Comparison of ENCODE assay signal across 31 cellular contexts in the genomic region with DNA sequence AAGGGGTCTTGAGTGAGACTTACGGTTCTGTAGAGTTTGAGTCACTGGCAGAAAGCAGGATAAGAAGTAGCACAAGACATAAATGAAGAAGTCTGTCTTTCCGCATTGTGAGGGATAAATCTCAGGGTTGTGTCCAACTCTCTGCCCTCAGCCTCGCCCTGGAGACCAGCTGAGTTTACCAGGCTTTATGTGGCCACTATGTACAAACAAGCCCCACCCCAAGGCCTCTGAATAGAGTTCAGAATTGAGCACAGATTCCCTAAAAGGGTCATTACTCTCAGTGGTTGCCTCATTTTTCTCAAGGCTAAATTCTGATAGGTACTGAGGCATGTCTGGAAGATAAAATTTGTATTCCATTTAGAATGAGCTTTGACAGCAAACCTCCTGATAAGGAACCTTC. TPM values are rescaled to one million over a fixed set of nuclear protein-coding genes. Genes with fewer than 3 reads are reported as not detected.
A peak's percentile ranks its signal among the peaks of the same experiment; 100 is the strongest.
DNase-seq lines count a peak whose midpoint lies in the region; ATAC-seq, FAIRE-seq and TF ChIP-seq lines count a peak whose summit lies in the region.
"Had no signal": no experiment of that assay in that cellular context is flagged by ENCODE, and none has a peak within 500 bp of the region (broad histone marks: within the 10 kb centered on the region; RNA-seq: fewer than 3 reads in every experiment).

A gene (minus strand): TSS at position 160 of the 400 bp plus-strand sequence. CDS start 54 bp downstream, at position 106.

- H3K4me1 Mint-ChIP-seq in CD8-positive, alpha-beta T cell (ENCODE audit: low read depth), result no peaks in the 10 kb centered on the region
- H3K4me1 Mint-ChIP-seq in neural crest cell (no peaks in the 10 kb centered on the region), Calu3 (ENCODE audit: low read depth, unreplicated experiment) (no peaks in the 10 kb centered on the region)
- H3K4me1 Mint-ChIP-seq: CD14-positive monocyte; CD4-positive, CD25-positive, alpha-beta regulatory T cell had no signal

- no peak within 1 kb of the TSS for H2BK15ac ChIP-seq in H1 (ENCODE audit: low read length)

- H3K27ac Mint-ChIP-seq in CD8-positive, alpha-beta T cell, result peak within 1 kb of the TSS; percentile 24
- H3K27ac Mint-ChIP-seq in neural crest cell (ENCODE audit: unreplicated experiment), result peak within 1 kb of the TSS; percentile 24
- no peak within 1 kb of the TSS for H3K27ac Mint-ChIP-seq in Calu3 (ENCODE audit: unreplicated experiment)
- H3K27ac Mint-ChIP-seq: CD4-positive, CD25-positive, alpha-beta regulatory T cell had no signal

- H3K36me3 Mint-ChIP-seq in CD8-positive, alpha-beta T cell, result peaks cover 2% of the 10 kb centered on the region
- no peaks in the 10 kb centered on the region for H3K36me3 Mint-ChIP-seq in neural crest cell (ENCODE audit: low read depth)
- no peaks in the 10 kb centered on the region for H3K36me3 Mint-ChIP-seq in Calu3 (ENCODE audit: insufficient read depth, unreplicated experiment)
- H3K36me3 Mint-ChIP-seq: CD14-positive monocyte; CD4-positive, CD25-positive, alpha-beta regulatory T cell had no signal

- no peak for TF ChIP-seq CTCF in liver (IDR thresholded peaks at IDR 0.05; ENCODE audit: low read depth, low read length, missing input control)
- no peak for TF ChIP-seq CTCF in HepG2 (CRISPR knock-in tag; IDR thresholded peaks at IDR 0.05)
- no peak for TF ChIP-seq CTCF in CD8-positive, alpha-beta T cell (IDR thresholded peaks at IDR 0.05)
- no peak for TF ChIP-seq CTCF in H1 (IDR thresholded peaks at IDR 0.05; ENCODE audit: control extremely low read depth in 1 of 3, insufficient read depth in 1 of 3, low read depth in 1 of 3, low read length in 3 of 3)
- no peak for TF ChIP-seq CTCF in neural crest cell (conservative IDR thresholded peaks at IDR 0.05)
- no peak for TF ChIP-seq CTCF in Calu3 (IDR thresholded peaks at IDR 0.05; ENCODE audit: unreplicated experiment)

- no peak for TF ChIP-seq POLR2A in HepG2 (IDR thresholded peaks at IDR 0.05; ENCODE audit: insufficient read depth in 1 of 2, low read depth in 2 of 2, low read length in 2 of 2)
- TF ChIP-seq POLR2A in H1 (IDR thresholded peaks at IDR 0.05; ENCODE audit: control extremely low read depth in 1 of 2, low read depth in 2 of 2, low read length in 2 of 2), result no peak
- TF ChIP-seq POLR2A in H54 (IDR thresholded peaks at IDR 0.05; ENCODE audit: low read depth, low read length), result no peak

- no peak within 1 kb of the TSS for H4K8ac ChIP-seq in H1 (ENCODE audit: extremely low read depth, insufficient read depth, low read length)

- H2BK12ac ChIP-seq in H1 (ENCODE audit: low read depth, low read length), result no peak within 1 kb of the TSS

- H3K36me3 ChIP-seq in liver (ENCODE audit: control insufficient read depth in 4 of 4, insufficient read depth in 3 of 4, low read depth in 1 of 4, low read length in 3 of 4) (peaks cover 0 to 2% (median 0%) of the 10 kb centered on the region in 4 donors), HepG2 (replicated peaks in 1 of 2; ENCODE audit: control insufficient read depth in 1 of 2, insufficient read depth in 2 of 2, low read length in 2 of 2) (no peaks in the 10 kb centered on the region), H1 (ENCODE audit: control insufficient read depth in 2 of 4, insufficient read depth in 4 of 4, low read length in 3 of 4) (no peaks in the 10 kb centered on the region)
- no peaks in the 10 kb centered on the region for H3K36me3 ChIP-seq in CD8-positive, alpha-beta T cell (ENCODE audit: insufficient read depth, low read length)
- H3K36me3 ChIP-seq: BE2C, BLaER1 had no signal

- no peak within 1 kb of the TSS for H3K4me2 ChIP-seq in HepG2 (ENCODE audit: low read depth, low read length)
- no peak within 1 kb of the TSS for H3K4me2 ChIP-seq in H1 (ENCODE audit: insufficient read depth in 1 of 2, low read depth in 2 of 2, low read length in 2 of 2)
- H3K4me2 ChIP-seq: BLaER1 had no signal

- WGBS in liver, result 95% methylated on average over 3 of the region's 3 CpGs
- WGBS in HepG2 (ENCODE audit: low lambda C conversion rate), result 53% methylated on average over 2 of the region's 3 CpGs
- WGBS in H1 (ENCODE audit: extremely low coverage in 1 of 2, insufficient coverage in 1 of 2, insufficient read length in 1 of 2, insufficient replicate concordance in 2 of 2, low coverage in 1 of 2, low lambda C conversion rate in 2 of 2, missing lambda C conversion rate in 1 of 2), 2 experiments, result 91% methylated on average over 3 of the region's 3 CpGs; no CpG with 5 or more reads in 1 of the 2 experiments

- H2AFZ ChIP-seq in HepG2 (ENCODE audit: low read length) (no peak within 1 kb of the TSS), H1 (ENCODE audit: low read length) (no peak within 1 kb of the TSS)

- no peak within 1 kb of the TSS for H3K14ac ChIP-seq in H1 (ENCODE audit: insufficient read length)

- no peak for TF ChIP-seq EP300 in HepG2 (IDR thresholded peaks at IDR 0.05; ENCODE audit: low read depth in 2 of 2, low read length in 2 of 2)
- TF ChIP-seq EP300 in HepG2 (CRISPR knock-in tag; IDR thresholded peaks at IDR 0.05; ENCODE audit: borderline replicate concordance), result no peak
- no peak for TF ChIP-seq EP300 in H1 (IDR thresholded peaks at IDR 0.05; ENCODE audit: borderline replicate concordance in 1 of 2, low read depth in 2 of 2, low read length in 2 of 2)

- H3K9me3 ChIP-seq in liver (ENCODE audit: control insufficient read depth in 4 of 4, low read length in 3 of 4), result peaks cover 0 to 1% (median 0%) of the 10 kb centered on the region in 4 donors
- no peaks in the 10 kb centered on the region for H3K9me3 ChIP-seq in HepG2 (ENCODE audit: low read length)
- H3K9me3 ChIP-seq in CD8-positive, alpha-beta T cell (ENCODE audit: low read length), result no peaks in the 10 kb centered on the region
- H3K9me3 ChIP-seq in H1 (ENCODE audit: insufficient read depth in 2 of 2, low read depth in 1 of 2, low read length in 1 of 2), result no peaks in the 10 kb centered on the region
- H3K9me3 ChIP-seq: BE2C, BLaER1, Caco-2 had no signal

- no peaks in the 10 kb centered on the region for H3K27me3 ChIP-seq in liver (ENCODE audit: control insufficient read depth in 4 of 4, insufficient read depth in 4 of 4, low read length in 3 of 4)
- H3K27me3 ChIP-seq in HepG2 (ENCODE audit: control insufficient read depth in 1 of 2, insufficient read depth in 2 of 2, low read length in 2 of 2), result no peaks in the 10 kb centered on the region
- H3K27me3 ChIP-seq in CD8-positive, alpha-beta T cell (ENCODE audit: insufficient read depth, low read length), result no peaks in the 10 kb centered on the region
- H3K27me3 ChIP-seq in H1 (replicated peaks in 1 of 4; ENCODE audit: control insufficient read depth in 3 of 4, extremely low read depth in 1 of 4, insufficient read depth in 3 of 4, low read length in 3 of 4), result no peaks in the 10 kb centered on the region
- H3K27me3 ChIP-seq: BLaER1 had no signal

- no peaks in the 10 kb centered on the region for H3K79me1 ChIP-seq in H1 (ENCODE audit: low read depth, low read length)

- CTCF ChIA-PET in HepG2 (lab: Yijun Ruan, JAX; ENCODE audit: low intra/inter-chr PET ratio, low total read pairs) (no interaction called here), H1 (lab: Charles Lee; ENCODE audit: partially characterized antibody) (no interaction called here), Calu3 (lab: Charles Lee) (no interaction called here)
- CTCF ChIA-PET in CD8-positive, alpha-beta T cell (lab: Charles Lee), result no interaction called here

- H3K18ac ChIP-seq in H1 (ENCODE audit: extremely low read depth, low read length), result no peak within 1 kb of the TSS

- H3K79me2 ChIP-seq in HepG2 (ENCODE audit: insufficient read depth, low read length), result no peaks in the 10 kb centered on the region
- no peaks in the 10 kb centered on the region for H3K79me2 ChIP-seq in H1 (ENCODE audit: control insufficient read depth in 1 of 2, insufficient read depth in 2 of 2, low read length in 2 of 2)

- H3K23me2 ChIP-seq in H1 (ENCODE audit: low read depth, low read length), result no peaks in the 10 kb centered on the region

- DNase-seq in HepG2 (ENCODE audit: low spot score) (no peak), H1 (ENCODE audit: low read depth in 1 of 2, low spot score in 2 of 2) (no peak), neural crest cell (ENCODE audit: low read depth, low spot score) (no peak), H54 (ENCODE audit: insufficient read length, low spot score) (no peak), Calu3 (no peak)
- DNase-seq in CD8-positive, alpha-beta T cell, result no peak
- DNase-seq: 8988T; ACHN; BE2C; C1 segment of cervical spinal cord; Caco-2; CD4-positive, alpha-beta memory T cell; CD4-positive, CD25-positive, alpha-beta regulatory T cell; DMS 273 treated with DMSO at 0.1 percent for 48 hours; DMS153; DMS53; DMS79; DND-41; EL; GDM1 had no signal

- H3K9ac ChIP-seq in liver (ENCODE audit: low read depth in 1 of 2, low read length in 2 of 2) (peak within 1 kb of the TSS; percentile 48 to 85), HepG2 (ENCODE audit: insufficient read depth, low read depth, low read length) (no peak within 1 kb of the TSS), H1 (replicated peaks in 1 of 4; ENCODE audit: extremely low read depth in 1 of 4, low read depth in 3 of 4, low read length in 3 of 4) (no peak within 1 kb of the TSS)
- H3K9ac ChIP-seq: BLaER1 had no signal

- H3K4ac ChIP-seq in H1 (replicated peaks; ENCODE audit: insufficient read length, low read depth, low read length), result no peak within 1 kb of the TSS

- H3K23ac ChIP-seq in H1 (ENCODE audit: insufficient read length), result no peak within 1 kb of the TSS

- no peak for TF ChIP-seq RAD21 in liver (IDR thresholded peaks at IDR 0.05)
- no peak for TF ChIP-seq RAD21 in HepG2 (CRISPR knock-in tag; IDR thresholded peaks at IDR 0.05)
- no peak for TF ChIP-seq RAD21 in H1 (IDR thresholded peaks at IDR 0.05 in 1 of 2, conservative IDR thresholded peaks at IDR 0.05 in 1 of 2; ENCODE audit: low read depth in 2 of 2, low read length in 2 of 2)

- no peak within 1 kb of the TSS for H4K5ac ChIP-seq in H1 (ENCODE audit: insufficient read length, low read depth, low read length)

- 0 out of 2 replicates have a peak within 1 kb of the TSS, but pooled peaks have one; percentile 19 for H2BK20ac ChIP-seq in H1 (ENCODE audit: low read length)

- H4K91ac ChIP-seq in H1 (replicated peaks; ENCODE audit: insufficient read length, low read length), result no peak within 1 kb of the TSS

- ATAC-seq in HepG2, result no peak
- no peak for ATAC-seq in CD8-positive, alpha-beta T cell
- ATAC-seq: GM12878 had no signal

- H4K20me1 ChIP-seq in HepG2 (ENCODE audit: insufficient read depth, low read length) (no peaks in the 10 kb centered on the region), H1 (replicated peaks in 1 of 2; ENCODE audit: control insufficient read depth in 1 of 2, insufficient read depth in 2 of 2, low read length in 2 of 2) (no peaks in the 10 kb centered on the region)
- H4K20me1 ChIP-seq: BLaER1 had no signal

- H3K4me3 Mint-ChIP-seq in CD8-positive, alpha-beta T cell, result no peak within 1 kb of the TSS
- H3K4me3 Mint-ChIP-seq in neural crest cell, result no peak within 1 kb of the TSS
- H3K4me3 Mint-ChIP-seq in Calu3 (ENCODE audit: low read depth, unreplicated experiment), result no peak within 1 kb of the TSS
- H3K4me3 Mint-ChIP-seq: CD14-positive monocyte; CD4-positive, alpha-beta memory T cell; CD4-positive, CD25-positive, alpha-beta regulatory T cell had no signal

- peak within 1 kb of the TSS; percentile 56 to 77 for H3K27ac ChIP-seq in liver (ENCODE audit: low read depth in 1 of 2, low read length in 2 of 2)
- no peak within 1 kb of the TSS for H3K27ac ChIP-seq in HepG2 (ENCODE audit: extremely low read length, insufficient read depth, low read length)
- H3K27ac ChIP-seq in CD8-positive, alpha-beta T cell (ENCODE audit: low read depth, low read length), result no peak within 1 kb of the TSS
- H3K27ac ChIP-seq in H1 (ENCODE audit: low read depth, low read length), result no peak within 1 kb of the TSS
- H3K27ac ChIP-seq: BLaER1 had no signal

- no peak within 1 kb of the TSS for H2BK120ac ChIP-seq in H1 (replicated peaks; ENCODE audit: low read depth, low read length)

- no TSS peak for BruUV-seq in HepG2 (replicated peaks; lab: Mats Ljungman, UMichigan)
- BruUV-seq in Calu3 (replicated peaks; lab: Mats Ljungman, UMichigan), result no TSS peak

- H3K4me1 ChIP-seq in liver (ENCODE audit: control insufficient read depth in 4 of 4, insufficient read depth in 4 of 4, low read length in 3 of 4) (peaks cover 3 to 5% (median 4%) of the 10 kb centered on the region in 4 donors), HepG2 (ENCODE audit: insufficient read depth, low read length) (peaks cover 36% of the 10 kb centered on the region), H1 (replicated peaks in 1 of 4; ENCODE audit: control insufficient read depth in 3 of 4, insufficient read depth in 4 of 4, low read length in 3 of 4) (no peaks in the 10 kb centered on the region)
- H3K4me1 ChIP-seq in CD8-positive, alpha-beta T cell (ENCODE audit: insufficient read depth, low read length), result no peaks in the 10 kb centered on the region
- H3K4me1 ChIP-seq: BE2C, BLaER1, Caco-2 had no signal

- H2AK5ac ChIP-seq in H1 (ENCODE audit: low read depth, low read length), result no peak within 1 kb of the TSS

- H3K56ac ChIP-seq in H1 (replicated peaks; ENCODE audit: insufficient read length, low read depth, low read length), result no peak within 1 kb of the TSS

- POLR2A ChIA-PET in HepG2 (lab: Yijun Ruan, JAX) (no interaction called here), H1 (lab: Charles Lee; ENCODE audit: partially characterized antibody) (no interaction called here)
- POLR2A ChIA-PET in CD8-positive, alpha-beta T cell (lab: Charles Lee), result no interaction called here

- no peaks in the 10 kb centered on the region for H3K27me3 Mint-ChIP-seq in CD8-positive, alpha-beta T cell (ENCODE audit: low read depth)
- H3K27me3 Mint-ChIP-seq in neural crest cell (ENCODE audit: low read depth) (no peaks in the 10 kb centered on the region), Calu3 (ENCODE audit: unreplicated experiment) (peaks cover 8% of the 10 kb centered on the region)
- H3K27me3 Mint-ChIP-seq: CD4-positive, alpha-beta memory T cell; CD4-positive, CD25-positive, alpha-beta regulatory T cell had no signal

- H2BK5ac ChIP-seq in H1 (ENCODE audit: low read depth, low read length), result no peak within 1 kb of the TSS

- intact Hi-C loops in HepG2 (cut with micrococcal nuclease; ENCODE audit: unreplicated experiment) (no loop called here), Calu3 (cut with micrococcal nuclease; ENCODE audit: unreplicated experiment) (no loop called here)
- intact Hi-C loops in CD8-positive, alpha-beta T cell (cut with DNase I, micrococcal nuclease), result no loop called here

- FAIRE-seq in HepG2 (lab: Jason Lieb, UNC), result no peak
- FAIRE-seq in H1 (lab: Jason Lieb, UNC), result no peak
- FAIRE-seq in H54 (lab: Jason Lieb, UNC), result no peak
- FAIRE-seq: A204.1, GM12892, GM18507 had no signal

- H3K9me3 Mint-ChIP-seq in CD8-positive, alpha-beta T cell, result no peaks in the 10 kb centered on the region
- peaks cover 6% of the 10 kb centered on the region for H3K9me3 Mint-ChIP-seq in neural crest cell
- no peaks in the 10 kb centered on the region for H3K9me3 Mint-ChIP-seq in Calu3 (ENCODE audit: low read depth, unreplicated experiment)
- H3K9me3 Mint-ChIP-seq: CD4-positive, CD25-positive, alpha-beta regulatory T cell had no signal

- in situ Hi-C loops in HepG2 (cut with HindIII; ENCODE audit: extremely low pct_ligation_motif_present, low pct_unique_long_range_greater_than_20kb), result no loop called here

- peak within 1 kb of the TSS in 2 of 3 donors; percentile 82 to 93 for H3K4me3 ChIP-seq in liver (ENCODE audit: low read depth in 1 of 3, low read length in 3 of 3)
- no peak within 1 kb of the TSS for H3K4me3 ChIP-seq in HepG2 (replicated peaks in 1 of 3; ENCODE audit: insufficient read depth in 1 of 3, low read depth in 2 of 3, low read length in 3 of 3)
- H3K4me3 ChIP-seq in CD8-positive, alpha-beta T cell (ENCODE audit: low read depth, low read length), result no peak within 1 kb of the TSS
- no peak within 1 kb of the TSS for H3K4me3 ChIP-seq in H1 (ENCODE audit: extremely low read depth in 1 of 4, insufficient read depth in 2 of 4, low read depth in 3 of 4, low read length in 4 of 4)
- H3K4me3 ChIP-seq: BLaER1, GM12878 had no signal

RNA-seq across cellular contexts. Expression of the gene that starts here (rescaled TPM):
- total RNA-seq in liver (10 to 100 TPM in 1 of 2 donors, under 1 TPM in 1; 0.05 to 18.7 TPM), HepG2 (2016; rRNA removed; fragmentation: Illumina TruSeq; extraction: Trizol) (0.89 and 1.1 TPM in 2 replicates), neural crest cell (not detected in 2 replicates), Calu3 (2022) (not detected in 2 replicates)
- polyA plus RNA-seq in liver (1 to 10 TPM; 2.6 to 2.9 TPM), HepG2 (2011; rRNA removed) (0.07 and 0.50 TPM in 2 replicates), H1 (2011; rRNA removed) (0.05 and 0.08 TPM in 2 replicates)
- 0.26 TPM in 1 of 2 replicates, not detected in the other for total RNA-seq in HepG2 (2016; cell fraction: cytosol; rRNA removed; fragmentation: Illumina TruSeq; extraction: Trizol; ENCODE audit: low read depth)
- 0.12 and 0.63 TPM in 2 replicates for total RNA-seq in HepG2 (2016; cell fraction: insoluble cytoplasmic fraction; rRNA removed; fragmentation: Illumina TruSeq; extraction: Trizol)
- total RNA-seq in HepG2 (2016; cell fraction: membrane; rRNA removed; fragmentation: Illumina TruSeq; extraction: Trizol), result 0.09 TPM in 1 of 2 replicates, not detected in the other
- total RNA-seq in HepG2 (2016; cell fraction: nucleus; rRNA removed; fragmentation: Illumina TruSeq; extraction: Trizol), result 1.1 TPM in 2 replicates
- 0.04 TPM in 1 of 2 replicates, not detected in the other for polyA plus RNA-seq in HepG2 (2011; cell fraction: cytosol; rRNA removed)
- 0.09 and 0.16 TPM in 2 replicates for polyA plus RNA-seq in HepG2 (2011; cell fraction: nucleus; rRNA removed)
- polyA plus RNA-seq in HepG2 (2012), result 0.75 and 0.97 TPM in 2 replicates
- polyA plus RNA-seq in HepG2 (2016; cell fraction: cytosol; fragmentation: Illumina TruSeq; extraction: Trizol; ENCODE audit: low read depth), result 0.17 and 0.20 TPM in 2 replicates
- polyA plus RNA-seq in HepG2 (2016; cell fraction: insoluble cytoplasmic fraction; fragmentation: Illumina TruSeq; extraction: Trizol; ENCODE audit: low read depth), result 0.84 and 1.7 TPM in 2 replicates
- polyA plus RNA-seq in HepG2 (2016; cell fraction: membrane; fragmentation: Illumina TruSeq; extraction: Trizol; ENCODE audit: low read depth), result 0.21 and 0.30 TPM in 2 replicates
- 0.86 and 1.7 TPM in 2 replicates for polyA plus RNA-seq in HepG2 (2016; cell fraction: nucleus; fragmentation: Illumina TruSeq; extraction: Trizol; ENCODE audit: insufficient read depth, low read depth)
- 0.20 TPM in 1 of 2 replicates, not detected in the other for polyA minus RNA-seq in HepG2 (2011; rRNA and poly(A)+ RNA removed; ENCODE audit: low replicate concordance)
- not detected in 2 replicates for polyA minus RNA-seq in HepG2 (2011; cell fraction: cytosol; rRNA and poly(A)+ RNA removed)
- 0.25 and 0.26 TPM in 2 replicates for polyA minus RNA-seq in HepG2 (2011; cell fraction: nucleus; rRNA and poly(A)+ RNA removed)
- total RNA-seq in CD8-positive, alpha-beta T cell, result not detected
- total RNA-seq in H1 (2021; fragmentation: NEBNext Ultra II Directional; extraction: Animal tissue kit (Norgen Biotek cat#: 25700)), result not detected in 2 replicates
- polyA plus RNA-seq in H1 (2011; cell fraction: cytosol; rRNA removed), result 0.05 TPM
- polyA plus RNA-seq in H1 (2011; cell fraction: nucleus; rRNA removed), result 0.21 TPM
- 0.05 to 0.12 TPM in 2 of 4 replicates, not detected in the others for polyA plus RNA-seq in H1 (2012, experiment 1 of 2)
- polyA plus RNA-seq in H1 (2012, experiment 2 of 2), result not detected
- 0.34 TPM for polyA plus RNA-seq in H1 (2013, experiment 1 of 2)
- polyA plus RNA-seq in H1 (2013, experiment 2 of 2), result 0.20 TPM
- 0.61 TPM in 1 of 2 replicates, not detected in the other for polyA minus RNA-seq in H1 (2011; rRNA and poly(A)+ RNA removed)
- not detected for polyA minus RNA-seq in H1 (2011; cell fraction: cytosol; rRNA and poly(A)+ RNA removed)
- 1.3 TPM for polyA minus RNA-seq in H1 (2011; cell fraction: nucleus; rRNA and poly(A)+ RNA removed)
- total RNA-seq: A673; Caco-2; CD4-positive, alpha-beta memory T cell; CD4-positive, CD25-positive, alpha-beta regulatory T cell; Daoy; G401; GM12878 had no signal
- polyA plus RNA-seq: AG04450, CD14-positive monocyte, GM12878 had no signal

Comparison
In these comparisons a context has a peak if more than half of its experiments do, and no peak if none do; other contexts are left out.
1. H3K27ac ChIP-seq: peak in liver (2 of 2); none in HepG2 (single experiment), CD8-positive, alpha-beta T cell (single experiment) and H1 (single experiment).
2. H3K4me3 ChIP-seq: peak in liver (2 of 3); none in HepG2 (0 of 3), CD8-positive, alpha-beta T cell (single experiment) and H1 (0 of 4).
3. H3K9ac ChIP-seq: peak in liver (2 of 2); none in HepG2 (single experiment) and H1 (0 of 4).